1 cellular context compared by ENCODE assay signal in genomic region chr17:75749545-75750389, GRCh38.
TF ChIP-seq lines count a peak whose summit lies in the region.

No MANE protein-coding gene starts in this region.

TF ChIP-seq in K562, 482 proteins besides CTCF, POLR2A, EP300 and RAD21 (continued from another document):
- TF ChIP-seq, protein P1, sequence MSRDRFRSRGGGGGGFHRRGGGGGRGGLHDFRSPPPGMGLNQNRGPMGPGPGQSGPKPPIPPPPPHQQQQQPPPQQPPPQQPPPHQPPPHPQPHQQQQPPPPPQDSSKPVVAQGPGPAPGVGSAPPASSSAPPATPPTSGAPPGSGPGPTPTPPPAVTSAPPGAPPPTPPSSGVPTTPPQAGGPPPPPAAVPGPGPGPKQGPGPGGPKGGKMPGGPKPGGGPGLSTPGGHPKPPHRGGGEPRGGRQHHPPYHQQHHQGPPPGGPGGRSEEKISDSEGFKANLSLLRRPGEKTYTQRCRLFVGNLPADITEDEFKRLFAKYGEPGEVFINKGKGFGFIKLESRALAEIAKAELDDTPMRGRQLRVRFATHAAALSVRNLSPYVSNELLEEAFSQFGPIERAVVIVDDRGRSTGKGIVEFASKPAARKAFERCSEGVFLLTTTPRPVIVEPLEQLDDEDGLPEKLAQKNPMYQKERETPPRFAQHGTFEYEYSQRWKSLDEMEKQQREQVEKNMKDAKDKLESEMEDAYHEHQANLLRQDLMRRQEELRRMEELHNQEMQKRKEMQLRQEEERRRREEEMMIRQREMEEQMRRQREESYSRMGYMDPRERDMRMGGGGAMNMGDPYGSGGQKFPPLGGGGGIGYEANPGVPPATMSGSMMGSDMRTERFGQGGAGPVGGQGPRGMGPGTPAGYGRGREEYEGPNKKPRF (IDR thresholded peaks at IDR 0.05; ENCODE audit: low read depth, low read length): no peak
- TF ChIP-seq ZNF224 (CRISPR knock-in tag; IDR thresholded peaks at IDR 0.05): 0 out of 2 replicates have a peak, but pooled peaks have one; percentile 37
- no peak for TF ChIP-seq DMBX1 (CRISPR knock-in tag; IDR thresholded peaks at IDR 0.05; ENCODE audit: borderline replicate concordance)
- TF ChIP-seq CREB3 (tag; conservative IDR thresholded peaks at IDR 0.05; ENCODE audit: low read depth): no peak
- TF ChIP-seq TCF7L2 (IDR thresholded peaks at IDR 0.05; ENCODE audit: low read depth, low read length): no peak
- no peak for TF ChIP-seq ZSCAN29 (IDR thresholded peaks at IDR 0.05)
- no peak for TF ChIP-seq KLF13 (tag; IDR thresholded peaks at IDR 0.05; ENCODE audit: borderline replicate concordance, low read depth)
- no peak for TF ChIP-seq ZNF436 (CRISPR knock-in tag; IDR thresholded peaks at IDR 0.05)
- TF ChIP-seq, protein P2, sequence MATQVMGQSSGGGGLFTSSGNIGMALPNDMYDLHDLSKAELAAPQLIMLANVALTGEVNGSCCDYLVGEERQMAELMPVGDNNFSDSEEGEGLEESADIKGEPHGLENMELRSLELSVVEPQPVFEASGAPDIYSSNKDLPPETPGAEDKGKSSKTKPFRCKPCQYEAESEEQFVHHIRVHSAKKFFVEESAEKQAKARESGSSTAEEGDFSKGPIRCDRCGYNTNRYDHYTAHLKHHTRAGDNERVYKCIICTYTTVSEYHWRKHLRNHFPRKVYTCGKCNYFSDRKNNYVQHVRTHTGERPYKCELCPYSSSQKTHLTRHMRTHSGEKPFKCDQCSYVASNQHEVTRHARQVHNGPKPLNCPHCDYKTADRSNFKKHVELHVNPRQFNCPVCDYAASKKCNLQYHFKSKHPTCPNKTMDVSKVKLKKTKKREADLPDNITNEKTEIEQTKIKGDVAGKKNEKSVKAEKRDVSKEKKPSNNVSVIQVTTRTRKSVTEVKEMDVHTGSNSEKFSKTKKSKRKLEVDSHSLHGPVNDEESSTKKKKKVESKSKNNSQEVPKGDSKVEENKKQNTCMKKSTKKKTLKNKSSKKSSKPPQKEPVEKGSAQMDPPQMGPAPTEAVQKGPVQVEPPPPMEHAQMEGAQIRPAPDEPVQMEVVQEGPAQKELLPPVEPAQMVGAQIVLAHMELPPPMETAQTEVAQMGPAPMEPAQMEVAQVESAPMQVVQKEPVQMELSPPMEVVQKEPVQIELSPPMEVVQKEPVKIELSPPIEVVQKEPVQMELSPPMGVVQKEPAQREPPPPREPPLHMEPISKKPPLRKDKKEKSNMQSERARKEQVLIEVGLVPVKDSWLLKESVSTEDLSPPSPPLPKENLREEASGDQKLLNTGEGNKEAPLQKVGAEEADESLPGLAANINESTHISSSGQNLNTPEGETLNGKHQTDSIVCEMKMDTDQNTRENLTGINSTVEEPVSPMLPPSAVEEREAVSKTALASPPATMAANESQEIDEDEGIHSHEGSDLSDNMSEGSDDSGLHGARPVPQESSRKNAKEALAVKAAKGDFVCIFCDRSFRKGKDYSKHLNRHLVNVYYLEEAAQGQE (CRISPR knock-in tag; IDR thresholded peaks at IDR 0.05; ENCODE audit: low read depth): no peak
- no peak for TF ChIP-seq CC2D1A (IDR thresholded peaks at IDR 0.05)
- TF ChIP-seq SRSF1 (IDR thresholded peaks at IDR 0.05; ENCODE audit: low read depth, low read length): no peak
- no peak for TF ChIP-seq RFX7 (CRISPR knock-in tag; IDR thresholded peaks at IDR 0.05)
- no peak for TF ChIP-seq ZKSCAN8 (CRISPR knock-in tag; IDR thresholded peaks at IDR 0.05)
- TF ChIP-seq, protein P3, sequence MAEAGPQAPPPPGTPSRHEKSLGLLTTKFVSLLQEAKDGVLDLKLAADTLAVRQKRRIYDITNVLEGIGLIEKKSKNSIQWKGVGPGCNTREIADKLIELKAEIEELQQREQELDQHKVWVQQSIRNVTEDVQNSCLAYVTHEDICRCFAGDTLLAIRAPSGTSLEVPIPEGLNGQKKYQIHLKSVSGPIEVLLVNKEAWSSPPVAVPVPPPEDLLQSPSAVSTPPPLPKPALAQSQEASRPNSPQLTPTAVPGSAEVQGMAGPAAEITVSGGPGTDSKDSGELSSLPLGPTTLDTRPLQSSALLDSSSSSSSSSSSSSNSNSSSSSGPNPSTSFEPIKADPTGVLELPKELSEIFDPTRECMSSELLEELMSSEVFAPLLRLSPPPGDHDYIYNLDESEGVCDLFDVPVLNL (CRISPR knock-in tag; IDR thresholded peaks at IDR 0.05; ENCODE audit: low read depth): no peak
- TF ChIP-seq BMI1 (IDR thresholded peaks at IDR 0.05; ENCODE audit: low read length): no peak
- TF ChIP-seq FOXA3 (CRISPR knock-in tag; conservative IDR thresholded peaks at IDR 0.05 in 1 of 2, IDR thresholded peaks at IDR 0.05 in 1 of 2): no peak
- TF ChIP-seq NFE2 (IDR thresholded peaks at IDR 0.05; ENCODE audit: low read depth): no peak
- TF ChIP-seq SMC3 (conservative IDR thresholded peaks at IDR 0.05; ENCODE audit: insufficient read depth, low read depth, low read length): peak; percentile 78
- TF ChIP-seq SIN3B (IDR thresholded peaks at IDR 0.05; ENCODE audit: low read depth): peak; percentile 33; the same call in 1 of the 2 replicates
- TF ChIP-seq, protein P4, sequence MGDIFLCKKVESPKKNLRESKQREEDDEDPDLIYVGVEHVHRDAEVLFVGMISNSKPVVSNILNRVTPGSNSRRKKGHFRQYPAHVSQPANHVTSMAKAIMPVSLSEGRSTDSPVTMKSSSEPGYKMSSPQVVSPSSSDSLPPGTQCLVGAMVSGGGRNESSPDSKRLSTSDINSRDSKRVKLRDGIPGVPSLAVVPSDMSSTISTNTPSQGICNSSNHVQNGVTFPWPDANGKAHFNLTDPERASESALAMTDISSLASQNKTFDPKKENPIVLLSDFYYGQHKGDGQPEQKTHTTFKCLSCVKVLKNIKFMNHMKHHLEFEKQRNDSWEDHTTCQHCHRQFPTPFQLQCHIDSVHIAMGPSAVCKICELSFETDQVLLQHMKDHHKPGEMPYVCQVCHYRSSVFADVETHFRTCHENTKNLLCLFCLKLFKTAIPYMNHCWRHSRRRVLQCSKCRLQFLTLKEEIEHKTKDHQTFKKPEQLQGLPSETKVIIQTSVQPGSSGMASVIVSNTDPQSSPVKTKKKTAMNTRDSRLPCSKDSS (IDR thresholded peaks at IDR 0.05; ENCODE audit: low read depth, partially characterized antibody): no peak
- TF ChIP-seq RNF2 (IDR thresholded peaks at IDR 0.05): no peak
- TF ChIP-seq SRSF3 (IDR thresholded peaks at IDR 0.05; ENCODE audit: insufficient read depth, low read length): no peak
- no peak for TF ChIP-seq FOXJ3 (CRISPR knock-in tag; IDR thresholded peaks at IDR 0.05)
- no peak for TF ChIP-seq RHOXF2B (CRISPR knock-in tag; conservative IDR thresholded peaks at IDR 0.05)
- no peak for TF ChIP-seq TCF7 (IDR thresholded peaks at IDR 0.05; ENCODE audit: borderline replicate concordance)
- TF ChIP-seq MEIS2 (IDR thresholded peaks at IDR 0.05; ENCODE audit: partially characterized antibody): no peak
- TF ChIP-seq BCOR (IDR thresholded peaks at IDR 0.05): no peak
- TF ChIP-seq ZNF23 (CRISPR knock-in tag; IDR thresholded peaks at IDR 0.05): no peak
- TF ChIP-seq, protein P5, sequence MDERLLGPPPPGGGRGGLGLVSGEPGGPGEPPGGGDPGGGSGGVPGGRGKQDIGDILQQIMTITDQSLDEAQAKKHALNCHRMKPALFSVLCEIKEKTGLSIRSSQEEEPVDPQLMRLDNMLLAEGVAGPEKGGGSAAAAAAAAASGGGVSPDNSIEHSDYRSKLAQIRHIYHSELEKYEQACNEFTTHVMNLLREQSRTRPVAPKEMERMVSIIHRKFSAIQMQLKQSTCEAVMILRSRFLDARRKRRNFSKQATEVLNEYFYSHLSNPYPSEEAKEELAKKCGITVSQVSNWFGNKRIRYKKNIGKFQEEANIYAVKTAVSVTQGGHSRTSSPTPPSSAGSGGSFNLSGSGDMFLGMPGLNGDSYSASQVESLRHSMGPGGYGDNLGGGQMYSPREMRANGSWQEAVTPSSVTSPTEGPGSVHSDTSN (CRISPR knock-in tag; IDR thresholded peaks at IDR 0.05; ENCODE audit: low read depth): no peak
- TF ChIP-seq, protein P5 (tag; conservative IDR thresholded peaks at IDR 0.05; ENCODE audit: low read depth): no peak
- TF ChIP-seq KLF6 (CRISPR knock-in tag; IDR thresholded peaks at IDR 0.05; ENCODE audit: borderline replicate concordance): no peak
- TF ChIP-seq, protein P6, sequence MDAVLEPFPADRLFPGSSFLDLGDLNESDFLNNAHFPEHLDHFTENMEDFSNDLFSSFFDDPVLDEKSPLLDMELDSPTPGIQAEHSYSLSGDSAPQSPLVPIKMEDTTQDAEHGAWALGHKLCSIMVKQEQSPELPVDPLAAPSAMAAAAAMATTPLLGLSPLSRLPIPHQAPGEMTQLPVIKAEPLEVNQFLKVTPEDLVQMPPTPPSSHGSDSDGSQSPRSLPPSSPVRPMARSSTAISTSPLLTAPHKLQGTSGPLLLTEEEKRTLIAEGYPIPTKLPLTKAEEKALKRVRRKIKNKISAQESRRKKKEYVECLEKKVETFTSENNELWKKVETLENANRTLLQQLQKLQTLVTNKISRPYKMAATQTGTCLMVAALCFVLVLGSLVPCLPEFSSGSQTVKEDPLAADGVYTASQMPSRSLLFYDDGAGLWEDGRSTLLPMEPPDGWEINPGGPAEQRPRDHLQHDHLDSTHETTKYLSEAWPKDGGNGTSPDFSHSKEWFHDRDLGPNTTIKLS (IDR thresholded peaks at IDR 0.05; ENCODE audit: borderline replicate concordance, low read depth): no peak
- TF ChIP-seq BHLHE40 (IDR thresholded peaks at IDR 0.05; ENCODE audit: low read length): no peak
- TF ChIP-seq ZNF584 (CRISPR knock-in tag; IDR thresholded peaks at IDR 0.05; ENCODE audit: low read depth): no peak
- TF ChIP-seq ZNF778 (CRISPR knock-in tag; IDR thresholded peaks at IDR 0.05): no peak
- no peak for TF ChIP-seq COPS2 (conservative IDR thresholded peaks at IDR 0.05)
- TF ChIP-seq RBM17 (IDR thresholded peaks at IDR 0.05; ENCODE audit: borderline replicate concordance, low read depth, low read length): no peak
- no peak for TF ChIP-seq CHD2 (IDR thresholded peaks at IDR 0.05; ENCODE audit: low read depth, low read length)
- TF ChIP-seq FOXP4 (CRISPR knock-in tag; IDR thresholded peaks at IDR 0.05; ENCODE audit: borderline replicate concordance): 0 out of 2 replicates have a peak, but pooled peaks have one; percentile 57
- TF ChIP-seq MED1 (CRISPR knock-in tag; IDR thresholded peaks at IDR 0.05; ENCODE audit: borderline replicate concordance): no peak
- no peak for TF ChIP-seq MBD2 (IDR thresholded peaks at IDR 0.05; ENCODE audit: borderline replicate concordance, low read depth)
- no peak for TF ChIP-seq NR4A1 (CRISPR knock-in tag; IDR thresholded peaks at IDR 0.05)
- TF ChIP-seq NR4A1 (tag; IDR thresholded peaks at IDR 0.05): no peak
- TF ChIP-seq THRAP3 (IDR thresholded peaks at IDR 0.05; ENCODE audit: borderline replicate concordance): no peak
- TF ChIP-seq MBD1 (CRISPR knock-in tag; IDR thresholded peaks at IDR 0.05): no peak
- TF ChIP-seq CCNT2 (IDR thresholded peaks at IDR 0.05; ENCODE audit: borderline replicate concordance, extremely low read depth, insufficient read length, low read depth, low read length): no peak
- TF ChIP-seq KAT7 (CRISPR knock-in tag; IDR thresholded peaks at IDR 0.05; ENCODE audit: borderline replicate concordance): no peak
